ENCODE assay signal across 8 cellular contexts in genomic region chr7:1045038-1045726, GRCh38. TPM values are rescaled to one million over a fixed set of nuclear protein-coding genes. Genes with fewer than 3 reads are reported as not detected.
DNase-seq lines count a peak whose midpoint lies in the region; ATAC-seq and TF ChIP-seq lines count a peak whose summit lies in the region.

No MANE protein-coding gene starts in this region.

- H3K4me1 Mint-ChIP-seq in natural killer cell, result peaks cover 39 to 47% of the 10 kb centered on the region in 2 donors

- H3K79me2 ChIP-seq in Karpas-422 (ENCODE audit: low read length), result no peaks in the 10 kb centered on the region

- peak overlapping the region; percentile 97 for H3K4me2 ChIP-seq in Karpas-422 (ENCODE audit: low read depth, low read length, poor library complexity, severe bottlenecking)

- peak overlapping the region; percentile 63 for H3K4me3 ChIP-seq in AG09309 (ENCODE audit: control insufficient read depth, low read depth, low read length)
- peak overlapping the region; percentile 77 for H3K4me3 ChIP-seq in Karpas-422 (ENCODE audit: low read length)
- peak overlapping the region; percentile 47 to 99 (median 86) for H3K4me3 ChIP-seq in dorsolateral prefrontal cortex

- H3K27me3 Mint-ChIP-seq in natural killer cell (ENCODE audit: low read depth in 2 of 2), result peaks cover 0 to 13% of the 10 kb centered on the region in 2 donors

- peak overlapping the region; percentile 54 to 58 for H3K27ac Mint-ChIP-seq in natural killer cell

- TF ChIP-seq CTCF in AG09309 (IDR thresholded peaks at IDR 0.05; ENCODE audit: control insufficient read depth, insufficient read depth, low read depth, low read length, missing control alignments) (no peak), dorsolateral prefrontal cortex (IDR thresholded peaks at IDR 0.05 in 54 of 56, conservative IDR thresholded peaks at IDR 0.05 in 2 of 56; ENCODE audit: low read depth in 1 of 56, partially characterized antibody in 56 of 56) (peak in 1 of 56 donors; percentile 6), natural killer cell (IDR thresholded peaks at IDR 0.05) (peak; percentile 16)

- no peaks in the 10 kb centered on the region for H3K36me3 ChIP-seq in Karpas-422 (ENCODE audit: insufficient read depth, low read length)

- H3K27me3 ChIP-seq in Karpas-422 (ENCODE audit: low read length) (no peaks in the 10 kb centered on the region; the same call in 1 of the 2 replicates), dorsolateral prefrontal cortex (no peaks in the 10 kb centered on the region)

- H3K27ac ChIP-seq in Karpas-422 (ENCODE audit: low read length) (no peak overlapping the region), dorsolateral prefrontal cortex (peak overlapping the region in 56 of 59 donors; percentile 69 to 97 (median 91))

- H3K9me3 Mint-ChIP-seq in natural killer cell, result no peaks in the 10 kb centered on the region

- no peaks in the 10 kb centered on the region for H3K9me2 ChIP-seq in Karpas-422 (replicated peaks; ENCODE audit: insufficient read depth, low read length)

- no peaks in the 10 kb centered on the region for H3K36me3 Mint-ChIP-seq in natural killer cell

- H3K4me1 ChIP-seq in Karpas-422 (ENCODE audit: low read length), result peaks cover 21% of the 10 kb centered on the region

- no peak overlapping the region for H2AFZ ChIP-seq in Karpas-422 (ENCODE audit: low read length)

- no peaks in the 10 kb centered on the region for H3K9me3 ChIP-seq in Karpas-422 (ENCODE audit: low read length)

- peaks cover 66% of the 10 kb centered on the region for H4K20me1 ChIP-seq in Karpas-422 (ENCODE audit: insufficient read depth, low read depth, low read length)

- DNase-seq in AG09309 (ENCODE audit: low read depth) (no peak), Karpas-422 (no peak), dorsolateral prefrontal cortex (no peak), natural killer cell (no peak), NCI-H446 (lab: John Stamatoyannopoulos, UW) (no peak), NCI-H1105 treated with DMSO at 0.1 percent for 48 hours (lab: John Stamatoyannopoulos, UW) (no peak), dermis blood vessel endothelial cell (no peak)

- H3K4me3 Mint-ChIP-seq in natural killer cell, result peak overlapping the region; percentile 90

- peak overlapping the region; percentile 75 for H3K9ac ChIP-seq in Karpas-422 (ENCODE audit: low read length)

- intact Hi-C loops in dorsolateral prefrontal cortex (cut with DNase I) (no loop called here), natural killer cell (cut with micrococcal nuclease) (no loop called here)

- ATAC-seq in natural killer cell (no peak), GM21528 (IDR thresholded peaks at IDR 0.05; ENCODE audit: low FRiP score, unreplicated experiment) (no peak)

RNA-seq across cellular contexts. Expression of gene GPR146, which starts 0.8 kb away (rescaled TPM):
- total RNA-seq in Karpas-422 (2014; rRNA removed; shearing (Covaris generic); ENCODE audit: low replicate concordance), result 5.5 and 9.2 TPM in 2 replicates
- 10 to 100 TPM in 110 of 120 experiments, 1 to 10 TPM in 10; 7.2 to 46.2 (median 18.2) TPM for total RNA-seq in dorsolateral prefrontal cortex
- 1 to 10 TPM; 2.3 to 4.5 (median 2.5) TPM for total RNA-seq in natural killer cell
- total RNA-seq in dermis blood vessel endothelial cell, result 64.5 and 69.9 TPM in 2 replicates

RNA-seq across cellular contexts. Expression of gene GPER1, which starts 42.7 kb away (rescaled TPM):
- not detected in 2 replicates for total RNA-seq in Karpas-422 (2014; rRNA removed; shearing (Covaris generic); ENCODE audit: low replicate concordance)
- total RNA-seq in dorsolateral prefrontal cortex (10 to 100 TPM in 51 of 120 experiments, 1 to 10 TPM in 69; 2.4 to 37.0 (median 9.3) TPM), natural killer cell (under 1 TPM in 2 of 3 donors, not detected in 1; 0.25 to 0.26 TPM), dermis blood vessel endothelial cell (1.0 and 2.0 TPM in 2 replicates)
